In the genomic region with DNA sequence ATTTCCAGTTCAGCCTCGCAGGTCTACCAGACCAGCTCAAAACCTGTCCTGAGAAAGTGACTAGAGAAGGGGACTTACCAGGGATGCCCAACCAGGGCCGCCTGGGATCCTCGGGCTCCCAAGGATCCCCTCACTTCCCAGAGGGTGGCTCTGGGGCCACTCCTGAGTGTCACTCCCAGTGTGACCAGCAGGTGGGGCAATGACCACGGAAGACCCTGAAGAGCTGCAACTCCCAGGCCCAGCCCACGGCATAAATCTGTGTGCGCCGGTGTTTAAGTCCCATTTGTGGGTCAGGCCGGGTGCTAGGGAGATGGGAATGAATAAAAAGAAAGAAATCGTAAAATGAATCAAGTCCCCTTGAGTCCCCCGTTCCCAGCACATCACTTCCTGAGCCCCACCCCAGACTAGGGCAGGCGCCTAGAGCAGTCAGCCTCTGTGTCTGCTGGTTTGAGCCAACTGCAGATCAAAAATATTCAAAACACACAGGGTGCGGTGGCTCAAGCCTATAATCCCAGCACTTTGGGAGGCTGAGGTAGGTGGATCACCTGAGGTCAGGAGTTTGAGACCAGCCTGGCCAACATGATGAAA, we compare ENCODE assay signal across 9 cellular contexts. TPM values are rescaled to one million over a fixed set of nuclear protein-coding genes. Genes with fewer than 3 reads are reported as not detected.
A peak's percentile ranks its signal among the peaks of the same experiment; 100 is the strongest.
DNase-seq lines count a peak whose midpoint lies in the region; ATAC-seq and TF ChIP-seq lines count a peak whose summit lies in the region.
"Had no signal": no experiment of that assay in that cellular context is flagged by ENCODE, and none has a peak within 500 bp of the region (broad histone marks: within the 10 kb centered on the region; RNA-seq: fewer than 3 reads in every experiment).

No MANE protein-coding gene starts in this region.

- H3K4me1 ChIP-seq in IMR-90 (ENCODE audit: control insufficient read depth, insufficient read depth, low read length) = peaks cover 8% of the 10 kb centered on the region
- no peaks in the 10 kb centered on the region; the same call in 1 of the 2 replicates for H3K4me1 ChIP-seq in Panc1 (ENCODE audit: control insufficient read depth, insufficient read depth, low read length)
- H3K4me1 ChIP-seq in neuronal stem cell (ENCODE audit: control insufficient read depth in 2 of 2, insufficient read depth in 1 of 2, low read depth in 1 of 2, low read length in 2 of 2) = peaks cover 0 to 2% of the 10 kb centered on the region in 2 donors

- DNase-seq in DMS79 treated with DMSO at 0.1 percent for 48 hours (lab: John Stamatoyannopoulos, UW) (peak; percentile 48), IMR-90 (peak; percentile 75), Panc1 (ENCODE audit: low read depth, low spot score) (no peak), fibroblast of mammary gland (ENCODE audit: low read depth) (peak; percentile 77), neuronal stem cell (ENCODE audit: low spot score) (peak; percentile 78)
- peak; percentile 84 for DNase-seq in activated T-cell treated with anti-CD3 and anti-CD28 coated beads, Interleukin-2, amount 50 U/mL, for 4 hours

- H2AK9ac ChIP-seq in IMR-90 (replicated peaks; ENCODE audit: low read depth, low read length, poor library complexity) = peak overlapping the region; percentile 0

- dilution Hi-C loops in IMR-90 (cut with HindIII; ENCODE audit: low sequenced_read_pairs, unreplicated experiment) = no loop called here

- WGBS in IMR-90 (ENCODE audit: extremely low coverage in 2 of 2, insufficient read length in 1 of 2), 2 experiments = 17% methylated on average over 1 of the region's 12 CpGs; no CpG with 5 or more reads in 1 of the 2 experiments
- no CpG with 5 or more reads among the region's 12 CpGs for WGBS in neuronal stem cell (ENCODE audit: extremely low coverage in 2 of 2, insufficient read length in 2 of 2, insufficient replicate concordance in 1 of 2), 2 donors

- H4K8ac ChIP-seq in IMR-90 (ENCODE audit: low read depth in 2 of 2, low read length in 2 of 2) (no peak overlapping the region), neuronal stem cell (ENCODE audit: low read depth, low read length) (no peak overlapping the region)

- no peak for TF ChIP-seq POLR2A in IMR-90 (IDR thresholded peaks at IDR 0.05; ENCODE audit: low read depth, low read length)

- peaks cover 4% of the 10 kb centered on the region; the same call in 1 of the 2 replicates for H3K9me1 ChIP-seq in IMR-90 (ENCODE audit: insufficient read depth, low read length)

- peak; percentile 87 for TF ChIP-seq CTCF in IMR-90 (conservative IDR thresholded peaks at IDR 0.05; ENCODE audit: low read depth, low read length)
- peak; percentile 85 for TF ChIP-seq CTCF in Panc1 (IDR thresholded peaks at IDR 0.05)
- TF ChIP-seq CTCF in fibroblast of mammary gland (conservative IDR thresholded peaks at IDR 0.05; ENCODE audit: control insufficient read depth, insufficient read depth, low read depth, low read length) = peak; percentile 85

- no peak overlapping the region for H2BK20ac ChIP-seq in IMR-90 (ENCODE audit: low read depth, low read length)

- H2BK15ac ChIP-seq in IMR-90 (ENCODE audit: low read depth, low read length) = no peak overlapping the region
- no peak overlapping the region for H2BK15ac ChIP-seq in neuronal stem cell (ENCODE audit: low read length)

- no peak overlapping the region for H3K4me2 ChIP-seq in IMR-90 (ENCODE audit: low read depth, low read length)
- H3K4me2 ChIP-seq in neuronal stem cell (ENCODE audit: insufficient read depth, low read length, poor library complexity, severe bottlenecking) = no peak overlapping the region

- H2AFZ ChIP-seq in IMR-90 (replicated peaks; ENCODE audit: low read length, poor library complexity) (peak overlapping the region; percentile 38), neuronal stem cell (ENCODE audit: low read length) (peak overlapping the region; percentile 71)

- H3K9me3 ChIP-seq in IMR-90 (ENCODE audit: control insufficient read depth, insufficient read depth, low read length) (no peaks in the 10 kb centered on the region), Panc1 (ENCODE audit: control insufficient read depth, insufficient read depth, low read depth, low read length) (no peaks in the 10 kb centered on the region), neuronal stem cell (replicated peaks in 1 of 2; ENCODE audit: control insufficient read depth in 2 of 2, insufficient read depth in 1 of 2, low read depth in 1 of 2, low read length in 2 of 2) (no peaks in the 10 kb centered on the region)

- POLR2A ChIA-PET in IMR-90 (lab: Charles Lee; ENCODE audit: unreplicated experiment) (no interaction called here), Panc1 (lab: Charles Lee) (no interaction called here)

- H2AK5ac ChIP-seq in IMR-90 (ENCODE audit: low read depth, low read length) (peak overlapping the region; percentile 29; the same call in 1 of the 2 replicates), neuronal stem cell (ENCODE audit: low read depth, low read length) (no peak overlapping the region)

- peaks cover 67% of the 10 kb centered on the region for H3K4me1 Mint-ChIP-seq in activated T-cell treated with anti-CD3 and anti-CD28 coated beads, Interleukin-2, amount 50 U/mL, for 4 hours (ENCODE audit: low read depth)

- intact Hi-C loops in IMR-90 (cut with micrococcal nuclease) (loop anchor here (1.0 to 10.0 kb wide), 2 partner anchors 48 to 131 kb away; partner anchors contain the start of genes FKRP and STRN4), Panc1 (cut with micrococcal nuclease; ENCODE audit: unreplicated experiment) (loop anchor here (1.0 kb wide), 1 partner anchor 48 kb away; no protein-coding TSS in a partner anchor)

- H3K14ac ChIP-seq in IMR-90 (replicated peaks; ENCODE audit: low read depth, low read length) (no peak overlapping the region), neuronal stem cell (ENCODE audit: low read length) (no peak overlapping the region)

- BruUV-seq in IMR-90 (replicated peaks; lab: Mats Ljungman, UMichigan) = no TSS peak
- BruUV-seq in Panc1 (replicated peaks; lab: Mats Ljungman, UMichigan) = no TSS peak

- peak; percentile 93 for ATAC-seq in IMR-90 (ENCODE audit: low read depth)
- peak; percentile 87 for ATAC-seq in Panc1
- peak; percentile 58 to 70 for ATAC-seq in activated T-cell treated with anti-CD3 and anti-CD28 coated beads, Interleukin-2, amount 50 U/mL, for 4 hours
- no peak for ATAC-seq in GM21619 (IDR thresholded peaks at IDR 0.05; ENCODE audit: unreplicated experiment)

- in situ Hi-C loops in IMR-90 (cut with MboI; ENCODE audit: low sequenced_read_pairs) (loop anchor here (5.0 kb wide), 1 partner anchor 48 kb away; the partner anchor contains the start of gene DACT3), Panc1 (cut with HindIII; ENCODE audit: low pct_unique_long_range_greater_than_20kb, low sequenced_read_pairs) (no loop called here)

- peaks cover 16% of the 10 kb centered on the region for H4K20me1 ChIP-seq in IMR-90 (ENCODE audit: insufficient read depth, low read length)

- peaks cover 18% of the 10 kb centered on the region for H3K36me3 ChIP-seq in IMR-90 (ENCODE audit: control insufficient read depth, insufficient read depth, low read length)
- no peaks in the 10 kb centered on the region for H3K36me3 ChIP-seq in Panc1 (ENCODE audit: control insufficient read depth, insufficient read depth, low read length)
- peaks cover 15 to 23% of the 10 kb centered on the region in 2 donors for H3K36me3 ChIP-seq in neuronal stem cell (replicated peaks in 1 of 2; ENCODE audit: control insufficient read depth in 2 of 2, insufficient read depth in 2 of 2, low read length in 2 of 2)

- no peak overlapping the region for H2BK12ac ChIP-seq in neuronal stem cell (ENCODE audit: low read length)

- no peak overlapping the region for H4K5ac ChIP-seq in IMR-90 (ENCODE audit: low read depth, low read length)

- no peak overlapping the region for H3K56ac ChIP-seq in IMR-90 (ENCODE audit: extremely low read depth, insufficient read depth, low read length)

- H3K27ac ChIP-seq in IMR-90 (ENCODE audit: insufficient read depth, low read length) = no peak overlapping the region
- H3K27ac ChIP-seq in Panc1 (ENCODE audit: low read length) = no peak overlapping the region
- no peak overlapping the region for H3K27ac ChIP-seq in neuronal stem cell (replicated peaks; ENCODE audit: low read length)
- H3K27ac ChIP-seq in temporal lobe (ENCODE audit: low read depth, low read length) = peak overlapping the region; percentile 17

- H4K91ac ChIP-seq in IMR-90 (ENCODE audit: insufficient read depth, low read depth, low read length) (no peak overlapping the region), neuronal stem cell (ENCODE audit: low read depth, low read length, poor library complexity) (no peak overlapping the region)

- H3K23ac ChIP-seq in IMR-90 (ENCODE audit: low read depth, low read length) = no peak overlapping the region
- no peak overlapping the region for H3K23ac ChIP-seq in neuronal stem cell (ENCODE audit: low read depth, low read length, poor library complexity)

- peaks cover 0 to 4% of the 10 kb centered on the region in 2 experiments; a peak in 1 of 4 replicates for H3K79me1 ChIP-seq in IMR-90 (ENCODE audit: low read depth in 1 of 2, low read length in 2 of 2)
- peaks cover 3% of the 10 kb centered on the region for H3K79me1 ChIP-seq in neuronal stem cell (ENCODE audit: low read depth, low read length)

- no peak overlapping the region for H3K9ac ChIP-seq in IMR-90 (ENCODE audit: low read depth, low read length)
- H3K9ac ChIP-seq in neuronal stem cell (ENCODE audit: low read depth, low read length, poor library complexity) = no peak overlapping the region

- H3K27me3 ChIP-seq in IMR-90 (ENCODE audit: control insufficient read depth, insufficient read depth, low read length) = no peaks in the 10 kb centered on the region
- H3K27me3 ChIP-seq in Panc1 (ENCODE audit: control insufficient read depth, insufficient read depth, low read length) = no peaks in the 10 kb centered on the region
- H3K27me3 ChIP-seq in neuronal stem cell (ENCODE audit: control insufficient read depth in 3 of 3, insufficient read depth in 3 of 3, low read depth in 1 of 3, low read length in 3 of 3) = peaks cover 0 to 5% (median 0%) of the 10 kb centered on the region in 3 experiments

- H3K4ac ChIP-seq in IMR-90 (ENCODE audit: low read depth, low read length) = no peak overlapping the region
- no peak overlapping the region for H3K4ac ChIP-seq in neuronal stem cell (ENCODE audit: low read length)

- H3K36me3 Mint-ChIP-seq in activated T-cell treated with anti-CD3 and anti-CD28 coated beads, Interleukin-2, amount 50 U/mL, for 4 hours (ENCODE audit: insufficient read depth) = peaks cover 9% of the 10 kb centered on the region

- H3K4me3 ChIP-seq in IMR-90 (ENCODE audit: insufficient read depth, low read depth, low read length) (no peak overlapping the region), Panc1 (ENCODE audit: low read depth in 2 of 2, low read length in 2 of 2) (no peak overlapping the region), fibroblast of mammary gland (ENCODE audit: control insufficient read depth, low read depth, low read length) (no peak overlapping the region), neuronal stem cell (ENCODE audit: low read length in 2 of 2) (no peak overlapping the region)

- peak overlapping the region; percentile 36 for H3K4me3 Mint-ChIP-seq in activated T-cell treated with anti-CD3 and anti-CD28 coated beads, Interleukin-2, amount 50 U/mL, for 4 hours
- H3K4me3 Mint-ChIP-seq: dendritic cell treated with granulocyte-macrophage colony-stimulating factor and Interleukin-4, amounts not matched to agents 40 ng/mL and 50 ng/mL, for 4 days had no signal

- peak; percentile 86 for TF ChIP-seq RAD21 in IMR-90 (IDR thresholded peaks at IDR 0.05; ENCODE audit: low read length)

- no peaks in the 10 kb centered on the region for H3K27me3 Mint-ChIP-seq in activated T-cell treated with anti-CD3 and anti-CD28 coated beads, Interleukin-2, amount 50 U/mL, for 4 hours (ENCODE audit: low read depth)

- CTCF ChIA-PET in IMR-90 (lab: Yijun Ruan, JAX) = interaction anchor here (1.3 to 1.4 kb wide), 2 partner anchors 15 to 47 kb away, joined by 3 to 23 read pairs; partner anchors contain the start of gene DACT3
- CTCF ChIA-PET in Panc1 (lab: Charles Lee) = interaction anchor here (0.6 to 1.7 kb wide), 6 partner anchors 13 to 156 kb away, joined by 3 to 10 read pairs (median 4); partner anchors contain the start of genes DACT3 and GNG8

- no peaks in the 10 kb centered on the region for H3K9me3 Mint-ChIP-seq in activated T-cell treated with anti-CD3 and anti-CD28 coated beads, Interleukin-2, amount 50 U/mL, for 4 hours
- H3K9me3 Mint-ChIP-seq: dendritic cell treated with granulocyte-macrophage colony-stimulating factor and Interleukin-4, amounts not matched to agents 40 ng/mL and 50 ng/mL, for 4 days had no signal

- H2BK5ac ChIP-seq in IMR-90 (ENCODE audit: low read depth, low read length, poor library complexity, severe bottlenecking) (no peak overlapping the region), neuronal stem cell (ENCODE audit: low read length) (no peak overlapping the region)

- no peak overlapping the region for H2BK120ac ChIP-seq in IMR-90 (ENCODE audit: low read depth, low read length)
- H2BK120ac ChIP-seq in neuronal stem cell (ENCODE audit: low read depth, low read length) = no peak overlapping the region

- no peak overlapping the region for H3K18ac ChIP-seq in IMR-90 (ENCODE audit: low read depth, low read length)
- H3K18ac ChIP-seq in neuronal stem cell (ENCODE audit: low read length) = no peak overlapping the region

RNA-seq across cellular contexts. Expression of gene PTGIR, which starts 10.7 kb away (rescaled TPM):
- total RNA-seq in IMR-90 (2012; rRNA removed) = 0.54 and 0.56 TPM in 2 replicates
- polyA plus RNA-seq in IMR-90 (2012; rRNA removed) = 4.9 and 5.3 TPM in 2 replicates
- 2.8 and 7.8 TPM in 2 replicates for polyA plus RNA-seq in IMR-90 (2012; cell fraction: cytosol; rRNA removed)
- polyA plus RNA-seq in IMR-90 (2012; cell fraction: nucleus; rRNA removed; ENCODE audit: low replicate concordance) = 18.1 and 39.4 TPM in 2 replicates
- 0.08 TPM for total RNA-seq in Panc1 (2021; ENCODE audit: unreplicated experiment)
- polyA plus RNA-seq in Panc1 (2012; ENCODE audit: insufficient read length) = not detected
- total RNA-seq in activated T-cell treated with anti-CD3 and anti-CD28 coated beads, Interleukin-2, amount 50 U/mL, for 4 hours = 1 to 10 TPM; 2.2 to 5.8 (median 4.3) TPM
- polyA plus RNA-seq in neuronal stem cell (2013, experiment 1 of 2) = 0.04 TPM
- 0.07 TPM for polyA plus RNA-seq in neuronal stem cell (2013, experiment 2 of 2)
- total RNA-seq in temporal lobe = 0.25 TPM

RNA-seq across cellular contexts. Expression of gene CALM3, which starts 13.1 kb away (rescaled TPM):
- total RNA-seq in IMR-90 (2012; rRNA removed) (91.6 and 197 TPM in 2 replicates), Panc1 (2021; ENCODE audit: unreplicated experiment) (212 TPM), temporal lobe (257 TPM)
- 467 and 501 TPM in 2 replicates for polyA plus RNA-seq in IMR-90 (2012; rRNA removed)
- 414 and 485 TPM in 2 replicates for polyA plus RNA-seq in IMR-90 (2012; cell fraction: cytosol; rRNA removed)
- polyA plus RNA-seq in IMR-90 (2012; cell fraction: nucleus; rRNA removed; ENCODE audit: low replicate concordance) = 233 and 354 TPM in 2 replicates
- 249 TPM for polyA plus RNA-seq in Panc1 (2012; ENCODE audit: insufficient read length)
- total RNA-seq in activated T-cell treated with anti-CD3 and anti-CD28 coated beads, Interleukin-2, amount 50 U/mL, for 4 hours = 100 to 1,000 TPM; 237 to 257 (median 239) TPM
- polyA plus RNA-seq in neuronal stem cell (2013, experiment 1 of 2) = 426 TPM
- 419 TPM for polyA plus RNA-seq in neuronal stem cell (2013, experiment 2 of 2)

RNA-seq across cellular contexts. Expression of gene GNG8, which starts 21.8 kb away (rescaled TPM):
- total RNA-seq in IMR-90 (2012; rRNA removed) (not detected in 2 replicates), Panc1 (2021; ENCODE audit: unreplicated experiment) (not detected), temporal lobe (not detected)
- not detected in 2 replicates for polyA plus RNA-seq in IMR-90 (2012; rRNA removed)
- polyA plus RNA-seq in IMR-90 (2012; cell fraction: cytosol; rRNA removed) = not detected in 2 replicates
- not detected in 2 replicates for polyA plus RNA-seq in IMR-90 (2012; cell fraction: nucleus; rRNA removed; ENCODE audit: low replicate concordance)
- not detected for polyA plus RNA-seq in Panc1 (2012; ENCODE audit: insufficient read length)
- 1 to 10 TPM; 1.5 to 2.6 (median 2.4) TPM for total RNA-seq in activated T-cell treated with anti-CD3 and anti-CD28 coated beads, Interleukin-2, amount 50 U/mL, for 4 hours
- 6.3 TPM for polyA plus RNA-seq in neuronal stem cell (2013, experiment 1 of 2)
- polyA plus RNA-seq in neuronal stem cell (2013, experiment 2 of 2) = 10.6 TPM

RNA-seq across cellular contexts. Expression of gene DACT3, which starts 46.8 kb away (rescaled TPM):
- 1.6 and 1.9 TPM in 2 replicates for total RNA-seq in IMR-90 (2012; rRNA removed)
- polyA plus RNA-seq in IMR-90 (2012; rRNA removed) = 4.9 and 5.7 TPM in 2 replicates
- polyA plus RNA-seq in IMR-90 (2012; cell fraction: cytosol; rRNA removed) = 3.0 and 6.6 TPM in 2 replicates
- 6.5 and 7.5 TPM in 2 replicates for polyA plus RNA-seq in IMR-90 (2012; cell fraction: nucleus; rRNA removed; ENCODE audit: low replicate concordance)
- total RNA-seq in Panc1 (2021; ENCODE audit: unreplicated experiment) = 1.0 TPM
- 0.44 TPM for polyA plus RNA-seq in Panc1 (2012; ENCODE audit: insufficient read length)
- under 1 TPM; 0.50 to 0.71 (median 0.63) TPM for total RNA-seq in activated T-cell treated with anti-CD3 and anti-CD28 coated beads, Interleukin-2, amount 50 U/mL, for 4 hours
- polyA plus RNA-seq in neuronal stem cell (2013, experiment 1 of 2) = 6.5 TPM
- polyA plus RNA-seq in neuronal stem cell (2013, experiment 2 of 2) = 6.5 TPM
- 14.5 TPM for total RNA-seq in temporal lobe
